Comparison of ENCODE assay signal across 8 cellular contexts in genomic region chr2:11863513-11864328, GRCh38.
DNase-seq lines count a peak whose midpoint lies in the region; ATAC-seq and TF ChIP-seq lines count a peak whose summit lies in the region.

No MANE protein-coding gene starts in this region.

- H3K56ac ChIP-seq in H9 (ENCODE audit: insufficient read length, low read depth, low read length): no peak overlapping the region

- WGBS in H9 (ENCODE audit: extremely low coverage, insufficient read length, low lambda C conversion rate): no CpG with 5 or more reads among the region's 12 CpGs

- peak; percentile 94 for TF ChIP-seq CTCF in H9 (conservative IDR thresholded peaks at IDR 0.05)
- TF ChIP-seq CTCF in chondrocyte (IDR thresholded peaks at IDR 0.05): peak; percentile 99

- H3K9me3 ChIP-seq in H9 (ENCODE audit: control insufficient read depth, low read depth, low read length): peaks cover 13% of the 10 kb centered on the region

- no peaks in the 10 kb centered on the region for H3K79me1 ChIP-seq in H9 (ENCODE audit: insufficient read depth, low read depth, low read length, poor library complexity, severe bottlenecking)

- no peak overlapping the region for H2BK15ac ChIP-seq in H9 (ENCODE audit: low read depth, low read length)

- peaks cover 13 to 16% (median 13%) of the 10 kb centered on the region in 3 experiments for H3K36me3 Mint-ChIP-seq in H9 (ENCODE audit: insufficient read depth in 1 of 3, low read depth in 3 of 3)
- H3K36me3 Mint-ChIP-seq in chondrocyte (ENCODE audit: low read depth): peaks cover 3% of the 10 kb centered on the region

- DNase-seq in ELR (ENCODE audit: low read depth) (peak; percentile 88), H9 (peak; percentile 92), NCI-H1694 (lab: John Stamatoyannopoulos, UW) (peak; percentile 69), chondrocyte (ENCODE audit: low spot score) (no peak), left lobe of liver (ENCODE audit: low spot score) (peak; percentile 73)
- peak; percentile 55 for DNase-seq in activated CD4-positive, alpha-beta T cell treated with anti-CD3 and anti-CD28 coated beads for 1 hour
- peak; percentile 63 to 65 for DNase-seq in stimulated activated CD4-positive, alpha-beta T cell treated with anti-CD3 and anti-CD28 coated beads, Interleukin-4, amount 100 ng/mL, for 4 hours

- H4K20me1 ChIP-seq in H9 (ENCODE audit: control insufficient read depth, insufficient read depth, insufficient read length): no peaks in the 10 kb centered on the region

- H2BK20ac ChIP-seq in H9 (ENCODE audit: low read depth, low read length, poor library complexity, severe bottlenecking): no peak overlapping the region

- no peak overlapping the region for H3K4ac ChIP-seq in H9 (ENCODE audit: low read depth, low read length)

- H4K91ac ChIP-seq in H9 (ENCODE audit: insufficient read length, low read depth, low read length): no peak overlapping the region

- no peak overlapping the region for H4K5ac ChIP-seq in H9 (ENCODE audit: insufficient read length, low read depth, low read length)

- no peak overlapping the region for H3K23ac ChIP-seq in H9 (ENCODE audit: insufficient read length, low read depth, low read length)

- H3K9me3 Mint-ChIP-seq in H9 (peaks cover 20 to 21% of the 10 kb centered on the region in 2 experiments), chondrocyte (ENCODE audit: low read depth) (peaks cover 4% of the 10 kb centered on the region)

- H3K79me2 ChIP-seq in H9 (ENCODE audit: insufficient read depth, low read length): no peaks in the 10 kb centered on the region

- H2BK5ac ChIP-seq in H9 (ENCODE audit: insufficient read length, low read length): no peak overlapping the region

- no peak overlapping the region for H3K9ac ChIP-seq in H9 (ENCODE audit: extremely low read depth, insufficient read length, low read length)

- H2AK5ac ChIP-seq in H9 (ENCODE audit: insufficient read length, low read length): no peak overlapping the region

- no peak overlapping the region for H3K18ac ChIP-seq in H9 (ENCODE audit: insufficient read length, low read depth, low read length)

- H3K4me1 Mint-ChIP-seq in H9 (peaks cover 14 to 21% of the 10 kb centered on the region in 2 experiments), chondrocyte (ENCODE audit: low read depth) (peaks cover 11% of the 10 kb centered on the region)

- peak overlapping the region; percentile 19 for H2BK12ac ChIP-seq in H9 (ENCODE audit: insufficient read length, low read depth, low read length)

- no peak overlapping the region for H3K27ac ChIP-seq in H9 (ENCODE audit: insufficient read length, low read depth, low read length)

- no peaks in the 10 kb centered on the region; the same call in 1 of the 2 replicates for H3K4me1 ChIP-seq in H9 (ENCODE audit: insufficient read depth, low read length)

- H3K27me3 Mint-ChIP-seq in H9 (ENCODE audit: low read depth): peaks cover 4% of the 10 kb centered on the region; the same call in 1 of the 2 replicates
- H3K27me3 Mint-ChIP-seq in chondrocyte (ENCODE audit: low read depth): peaks cover 4% of the 10 kb centered on the region

- no peak overlapping the region for H3K14ac ChIP-seq in H9 (ENCODE audit: insufficient read depth, low read length)

- H2BK120ac ChIP-seq in H9 (ENCODE audit: low read depth, low read length, poor library complexity, severe bottlenecking): no peak overlapping the region

- H3K23me2 ChIP-seq in H9 (ENCODE audit: insufficient read length, low read depth, low read length, poor library complexity, severe bottlenecking): no peaks in the 10 kb centered on the region

- H3K4me2 ChIP-seq in H9 (ENCODE audit: insufficient read depth, insufficient read length, low read length): no peak overlapping the region

- H3K27me3 ChIP-seq in H9 (ENCODE audit: insufficient read depth, low read length): no peaks in the 10 kb centered on the region

- H3T11ph ChIP-seq in H9 (ENCODE audit: low read length): no peak overlapping the region

- H4K8ac ChIP-seq in H9 (replicated peaks; ENCODE audit: insufficient read length, low read depth, low read length): no peak overlapping the region

- H3K27ac Mint-ChIP-seq in H9 (peak overlapping the region in 2 of 3 experiments; percentile 42 to 91; a peak in 3 of 7 replicates), chondrocyte (ENCODE audit: unreplicated experiment) (peak overlapping the region; percentile 82)

- no peak overlapping the region for H2AFZ ChIP-seq in H9 (ENCODE audit: low read length)

- H3K4me3 Mint-ChIP-seq in H9: peak overlapping the region in 1 of 2 experiments; percentile 2; a peak in 1 of 5 replicates
- H3K4me3 Mint-ChIP-seq in chondrocyte (ENCODE audit: unreplicated experiment): peak overlapping the region; percentile 54

- ATAC-seq in left lobe of liver (peak; percentile 99), HG03469 (IDR thresholded peaks at IDR 0.05; ENCODE audit: unreplicated experiment) (no peak)
